Comparison of ENCODE assay signal across 10 cellular contexts in the genomic region with DNA sequence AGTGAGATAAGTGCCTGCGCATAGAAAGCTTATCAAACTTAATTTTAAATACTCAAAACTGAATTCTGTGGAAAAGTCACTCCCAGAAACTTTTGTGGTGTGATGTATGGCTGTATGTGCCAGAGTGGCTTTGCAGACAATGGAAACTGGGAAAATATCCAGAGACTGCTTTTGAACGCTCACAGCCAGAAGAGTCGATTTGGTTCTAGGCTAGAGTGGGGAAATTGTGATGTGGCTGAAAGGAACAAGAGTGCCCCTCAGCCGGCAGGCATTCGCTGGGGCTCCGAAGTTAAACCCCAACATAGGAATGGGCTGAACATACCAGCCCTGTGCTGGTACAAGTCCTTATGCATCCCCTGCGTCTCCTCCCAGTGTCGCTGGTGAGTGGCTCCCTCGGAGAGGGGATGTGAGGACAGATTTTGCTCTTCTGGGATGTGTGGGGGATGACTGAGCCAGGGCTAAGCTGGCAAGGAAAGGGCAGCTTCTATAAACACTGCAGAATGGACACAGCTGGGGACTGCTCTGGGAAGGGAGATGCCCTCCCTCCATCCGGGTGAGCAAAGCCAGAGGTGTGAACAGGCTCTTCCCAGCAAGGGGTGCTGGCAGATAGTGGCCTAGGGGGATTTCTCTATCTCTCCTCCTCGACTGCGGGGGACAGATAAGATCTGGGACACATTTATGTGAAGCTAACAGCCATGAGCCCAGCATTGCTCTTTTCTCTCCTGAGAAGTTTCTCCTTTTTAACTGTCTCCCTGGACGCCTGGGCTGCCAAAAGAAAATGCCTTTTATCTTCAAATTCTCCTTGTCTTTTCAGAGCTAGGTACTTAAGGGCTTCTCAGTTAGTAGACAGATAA. TPM values are rescaled to one million over a fixed set of nuclear protein-coding genes. Genes with fewer than 3 reads are reported as not detected.
DNase-seq lines count a peak whose midpoint lies in the region; ATAC-seq, FAIRE-seq and TF ChIP-seq lines count a peak whose summit lies in the region.
"Not testable (repeated sequence)": the region's sequence is repeated elsewhere in the genome, so short reads cannot be mapped to it uniquely, and the experiment has no call there.
"Had no signal": no experiment of that assay in that cellular context is flagged by ENCODE, and none has a peak within 500 bp of the region (broad histone marks: within the 10 kb centered on the region; RNA-seq: fewer than 3 reads in every experiment).

No MANE protein-coding gene starts in this region.

- not testable (repeated sequence) for H4K20me1 ChIP-seq in IMR-90 (ENCODE audit: insufficient read depth, low read length); SK-N-SH (ENCODE audit: insufficient read depth); K562 (replicated peaks; ENCODE audit: control insufficient read depth, insufficient read depth, low read length)

- H3K9me2 ChIP-seq in SK-N-SH, result not testable (repeated sequence)

- not testable (repeated sequence) for H3K9me1 ChIP-seq in IMR-90 (ENCODE audit: insufficient read depth, low read length); K562 (ENCODE audit: control insufficient read depth, insufficient read depth, low read length)

- not testable (repeated sequence) for H2AK5ac ChIP-seq in IMR-90 (ENCODE audit: low read depth, low read length)

- H3K9me3 Mint-ChIP-seq in osteocyte (ENCODE audit: unreplicated experiment), result not testable (repeated sequence)

- H3K18ac ChIP-seq in IMR-90 (ENCODE audit: low read depth, low read length), result not testable (repeated sequence)

- POLR2A ChIA-PET in IMR-90 (lab: Charles Lee; ENCODE audit: unreplicated experiment); SK-N-SH (lab: Yijun Ruan, JAX); K562 (lab: Yijun Ruan, JAX): not testable (repeated sequence)

- FAIRE-seq in K562 (lab: Jason Lieb, UNC), result not testable (repeated sequence)

- H4K91ac ChIP-seq in IMR-90 (ENCODE audit: insufficient read depth, low read depth, low read length), result not testable (repeated sequence)

- H4K8ac ChIP-seq in IMR-90 (ENCODE audit: low read depth in 2 of 2, low read length in 2 of 2), result not testable (repeated sequence)

- not testable (repeated sequence) for H2BK15ac ChIP-seq in IMR-90 (ENCODE audit: low read depth, low read length)

- not testable (repeated sequence) for BruUV-seq in IMR-90 (replicated peaks; lab: Mats Ljungman, UMichigan); K562 (replicated peaks; lab: Mats Ljungman, UMichigan)

- not testable (repeated sequence) for H3K4me2 ChIP-seq in IMR-90 (ENCODE audit: low read depth, low read length); SK-N-SH; K562 (ENCODE audit: insufficient read depth, low read length)

- H2AFZ ChIP-seq in IMR-90 (replicated peaks; ENCODE audit: low read length, poor library complexity); SK-N-SH (ENCODE audit: low read depth); K562 (ENCODE audit: low read depth, low read length): not testable (repeated sequence)

- intact Hi-C loops in IMR-90 (cut with micrococcal nuclease); K562 (cut with micrococcal nuclease); cardiac septum (cut with DNase I); right cardiac atrium (cut with DNase I); upper lobe of right lung (cut with DNase I): not testable (repeated sequence)

- H3F3A ChIP-seq in SK-N-SH (replicated peaks; ENCODE audit: insufficient read depth), result not testable (repeated sequence)

- H3K79me2 ChIP-seq in SK-N-SH (ENCODE audit: insufficient read depth); K562 (ENCODE audit: control insufficient read depth, insufficient read depth, low read length): not testable (repeated sequence)

- not testable (repeated sequence) for H3K36me3 ChIP-seq in IMR-90 (ENCODE audit: control insufficient read depth, insufficient read depth, low read length); SK-N-SH (replicated peaks in 1 of 2; ENCODE audit: control insufficient read depth in 1 of 2, insufficient read depth in 2 of 2, low read length in 1 of 2); K562 (ENCODE audit: control insufficient read depth, insufficient read depth, low read length); upper lobe of right lung

- TF ChIP-seq RAD21 in IMR-90 (IDR thresholded peaks at IDR 0.05; ENCODE audit: low read length); SK-N-SH (IDR thresholded peaks at IDR 0.05; ENCODE audit: low read length); K562 (CRISPR knock-in tag; conservative IDR thresholded peaks at IDR 0.05 in 1 of 2, IDR thresholded peaks at IDR 0.05 in 1 of 2): not testable (repeated sequence)

- not testable (repeated sequence) for H3K4me3 Mint-ChIP-seq in osteocyte (ENCODE audit: unreplicated experiment)

- H3K56ac ChIP-seq in IMR-90 (ENCODE audit: extremely low read depth, insufficient read depth, low read length), result not testable (repeated sequence)

- ATAC-seq in IMR-90 (ENCODE audit: low read depth) (peak; percentile 24; the same call in 1 of the 2 replicates), K562 (peak; percentile 30), right cardiac atrium (peak; percentile 80 to 88), upper lobe of right lung (peak; percentile 9)

- WGBS in IMR-90 (ENCODE audit: extremely low coverage in 2 of 2, insufficient read length in 1 of 2), 2 experiments, result no CpG with 5 or more reads among the region's 13 CpGs
- 8% methylated on average over 11 of the region's 13 CpGs for WGBS in SK-N-SH (ENCODE audit: low lambda C conversion rate)
- 0% methylated on average over 7 of the region's 13 CpGs for WGBS in K562 (ENCODE audit: insufficient coverage, low coverage, missing lambda C conversion rate)
- WGBS in right cardiac atrium, result 9% methylated on average over 10 of the region's 13 CpGs

- not testable (repeated sequence) for H3K4me1 Mint-ChIP-seq in osteocyte (ENCODE audit: unreplicated experiment)

- not testable (repeated sequence) for H3K4me1 ChIP-seq in IMR-90 (ENCODE audit: control insufficient read depth, insufficient read depth, low read length); SK-N-SH (ENCODE audit: control insufficient read depth in 1 of 2, insufficient read depth in 2 of 2, low read depth in 1 of 2, low read length in 1 of 2); K562 (replicated peaks in 1 of 2; ENCODE audit: control insufficient read depth in 2 of 2, insufficient read depth in 2 of 2, low read length in 2 of 2); right cardiac atrium (ENCODE audit: control insufficient read depth, insufficient read depth, low read length); upper lobe of right lung

- H2AK9ac ChIP-seq in IMR-90 (replicated peaks; ENCODE audit: low read depth, low read length, poor library complexity), result not testable (repeated sequence)

- TF ChIP-seq POLR2A in IMR-90 (IDR thresholded peaks at IDR 0.05; ENCODE audit: low read depth, low read length); K562 (conservative IDR thresholded peaks at IDR 0.05): not testable (repeated sequence)

- H3K27ac ChIP-seq in IMR-90 (ENCODE audit: insufficient read depth, low read length); K562 (ENCODE audit: extremely low read depth, low read depth, low read length); right cardiac atrium (ENCODE audit: low read length); upper lobe of right lung: not testable (repeated sequence)
- peak overlapping the region in 1 of 2 experiments; percentile 67; a peak in 1 of 4 replicates for H3K27ac ChIP-seq in SK-N-SH (ENCODE audit: low read depth in 2 of 2, low read length in 1 of 2)

- not testable (repeated sequence) for H4K5ac ChIP-seq in IMR-90 (ENCODE audit: low read depth, low read length)

- H3K36me3 Mint-ChIP-seq in osteocyte (ENCODE audit: unreplicated experiment), result not testable (repeated sequence)

- H3K4me3 ChIP-seq in IMR-90 (ENCODE audit: insufficient read depth, low read depth, low read length); SK-N-SH (ENCODE audit: low read depth in 2 of 2, low read length in 1 of 2); K562; right cardiac atrium (ENCODE audit: low read length); upper lobe of right lung: not testable (repeated sequence)

- H2BK20ac ChIP-seq in IMR-90 (ENCODE audit: low read depth, low read length), result not testable (repeated sequence)

- not testable (repeated sequence) for H3K9me3 ChIP-seq in IMR-90 (ENCODE audit: control insufficient read depth, insufficient read depth, low read length); SK-N-SH; K562 (replicated peaks; ENCODE audit: control insufficient read depth, insufficient read depth, low read depth, low read length); right cardiac atrium (ENCODE audit: control insufficient read depth, low read length); upper lobe of right lung

- H3K14ac ChIP-seq in IMR-90 (replicated peaks; ENCODE audit: low read depth, low read length), result not testable (repeated sequence)

- H2BK120ac ChIP-seq in IMR-90 (ENCODE audit: low read depth, low read length), result not testable (repeated sequence)

- in situ Hi-C loops in IMR-90 (cut with MboI; ENCODE audit: low sequenced_read_pairs), result not testable (repeated sequence)
- in situ Hi-C loops in K562 (cut with MboI), result loop anchor here (25.0 kb wide), 1 partner anchor 203 kb away; no protein-coding TSS in a partner anchor

- not testable (repeated sequence) for H3K79me1 ChIP-seq in IMR-90 (ENCODE audit: low read depth in 1 of 2, low read length in 2 of 2)

- H2BK5ac ChIP-seq in IMR-90 (ENCODE audit: low read depth, low read length, poor library complexity, severe bottlenecking), result not testable (repeated sequence)

- dilution Hi-C loops in IMR-90 (cut with HindIII; ENCODE audit: low sequenced_read_pairs, unreplicated experiment), result not testable (repeated sequence)

- H3K23ac ChIP-seq in IMR-90 (ENCODE audit: low read depth, low read length), result not testable (repeated sequence)

- TF ChIP-seq CTCF in IMR-90 (conservative IDR thresholded peaks at IDR 0.05; ENCODE audit: low read depth, low read length); SK-N-SH (IDR thresholded peaks at IDR 0.05); K562 (IDR thresholded peaks at IDR 0.05 in 2 of 3, conservative IDR thresholded peaks at IDR 0.05 in 1 of 3; ENCODE audit: insufficient read depth in 2 of 3, low read depth in 1 of 3, low read length in 3 of 3); osteocyte (IDR thresholded peaks at IDR 0.05); upper lobe of right lung (IDR thresholded peaks at IDR 0.05): not testable (repeated sequence)

- H3K27me3 Mint-ChIP-seq in osteocyte (ENCODE audit: unreplicated experiment), result not testable (repeated sequence)

- not testable (repeated sequence) for H3K4ac ChIP-seq in IMR-90 (ENCODE audit: low read depth, low read length)

- not testable (repeated sequence) for H3K27ac Mint-ChIP-seq in osteocyte (ENCODE audit: unreplicated experiment)

- peak in 1 of 2 experiments; percentile 38; a peak in 1 of 4 replicates for TF ChIP-seq EP300 in SK-N-SH (IDR thresholded peaks at IDR 0.05; ENCODE audit: borderline replicate concordance in 1 of 2, low read depth in 1 of 2, low read length in 1 of 2)
- not testable (repeated sequence) for TF ChIP-seq EP300 in K562 (IDR thresholded peaks at IDR 0.05; ENCODE audit: low read length)

- not testable (repeated sequence) for H3K9ac ChIP-seq in IMR-90 (ENCODE audit: low read depth, low read length); SK-N-SH; K562 (ENCODE audit: insufficient read depth in 1 of 2, low read depth in 2 of 2, low read length in 2 of 2)

- DNase-seq in IMR-90; SK-N-SH; K562 (ENCODE audit: extremely low read depth in 1 of 4, low spot score in 3 of 4): not testable (repeated sequence)
- DNase-seq in cardiac septum (ENCODE audit: low spot score), result peak; percentile 53
- peak in 1 of 3 donors; percentile 18 for DNase-seq in right cardiac atrium
- peak; percentile 30 for DNase-seq in osteocyte (ENCODE audit: extremely low spot score, unreplicated experiment)
- peak; percentile 40 for DNase-seq in upper lobe of right lung

- CTCF ChIA-PET in IMR-90 (lab: Yijun Ruan, JAX); SK-N-SH (lab: Yijun Ruan, JAX); K562 (lab: Yijun Ruan, JAX; ENCODE audit: low intra/inter-chr PET ratio): not testable (repeated sequence)

- H3K27me3 ChIP-seq in IMR-90 (ENCODE audit: control insufficient read depth, insufficient read depth, low read length); SK-N-SH (ENCODE audit: insufficient read depth); K562 (ENCODE audit: control insufficient read depth in 2 of 2, insufficient read depth in 2 of 2, low read length in 2 of 2); right cardiac atrium (ENCODE audit: control insufficient read depth, insufficient read depth); upper lobe of right lung: not testable (repeated sequence)

RNA-seq across cellular contexts. Expression of gene CFC1, which starts 8.6 kb away (rescaled TPM):
- total RNA-seq in IMR-90 (2012; rRNA removed) (not detected in 2 replicates), K562 (2014; rRNA removed) (not detected in 2 replicates), K562 (2014; rRNA removed; fragmentation: Illumina TruSeq; extraction: Trizol) (not detected in 2 replicates), K562 (2015; rRNA removed; fragmentation: Illumina TruSeq; extraction: Trizol) (not detected in 2 replicates), K562 (2021) (not detected in 2 replicates), cardiac septum (not detected), right cardiac atrium (1 to 10 TPM in 2 of 4 donors, under 1 TPM in 2; 0.44 to 2.8 (median 0.87) TPM), osteocyte (not detected in 2 replicates), upper lobe of right lung (0.38 TPM)
- polyA plus RNA-seq in IMR-90 (2012; rRNA removed) (not detected in 2 replicates), SK-N-SH (2012; rRNA removed) (not detected in 2 replicates), K562 (2011; rRNA removed) (not detected in 2 replicates), K562 (2014; fragmentation: Illumina TruSeq; extraction: Trizol) (not detected in 2 replicates), K562 (2014; fragmentation: Nextera tagmentation; extraction: Ambion mirVana) (not detected), K562 (2014; rRNA removed) (not detected in 2 replicates), right cardiac atrium (0.25 TPM)
- not detected in 2 replicates for polyA plus RNA-seq in IMR-90 (2012; cell fraction: cytosol; rRNA removed)
- not detected in 2 replicates for polyA plus RNA-seq in IMR-90 (2012; cell fraction: nucleus; rRNA removed; ENCODE audit: low replicate concordance)
- polyA plus RNA-seq in SK-N-SH (2012; cell fraction: cytosol; rRNA removed), result not detected in 2 replicates
- not detected in 2 replicates for polyA plus RNA-seq in SK-N-SH (2012; cell fraction: nucleus; rRNA removed)
- total RNA-seq in K562 (2011; cell fraction: chromatin; rRNA removed; ENCODE audit: low replicate concordance), result not detected in 2 replicates
- not detected in 2 replicates for total RNA-seq in K562 (2011; cell fraction: nucleolus; rRNA removed)
- not detected in 2 replicates for total RNA-seq in K562 (2011; cell fraction: nucleoplasm; rRNA removed)
- polyA plus RNA-seq in K562 (2011; cell fraction: cytosol; rRNA removed), result not detected in 2 replicates
- not detected in 2 replicates for polyA plus RNA-seq in K562 (2011; cell fraction: nucleus; rRNA removed)
- not detected in 2 replicates for polyA plus RNA-seq in K562 (2012)
- polyA minus RNA-seq in K562 (2011; rRNA and poly(A)+ RNA removed), result not detected in 2 replicates
- not detected in 2 replicates for polyA minus RNA-seq in K562 (2011; cell fraction: cytosol; rRNA and poly(A)+ RNA removed)
- polyA minus RNA-seq in K562 (2011; cell fraction: nucleus; rRNA and poly(A)+ RNA removed), result not detected in 2 replicates
- total RNA-seq: A172; CD4-positive, CD25-positive, alpha-beta regulatory T cell had no signal
- polyA plus RNA-seq: AG04450; CD4-positive, CD25-positive, alpha-beta regulatory T cell had no signal

RNA-seq across cellular contexts. Expression of gene POTEJ, which starts 20.5 kb away (rescaled TPM):
- total RNA-seq in IMR-90 (2012; rRNA removed) (not detected in 2 replicates), K562 (2014; rRNA removed) (not detected in 2 replicates), K562 (2014; rRNA removed; fragmentation: Illumina TruSeq; extraction: Trizol) (not detected in 2 replicates), K562 (2015; rRNA removed; fragmentation: Illumina TruSeq; extraction: Trizol) (not detected in 2 replicates), K562 (2021) (not detected in 2 replicates), cardiac septum (not detected), right cardiac atrium (1 to 10 TPM in 3 of 4 donors, under 1 TPM in 1; 0.25 to 2.4 (median 1.9) TPM), osteocyte (not detected in 2 replicates), upper lobe of right lung (not detected)
- polyA plus RNA-seq in IMR-90 (2012; rRNA removed) (not detected in 2 replicates), SK-N-SH (2012; rRNA removed) (not detected in 2 replicates), K562 (2011; rRNA removed) (not detected in 2 replicates), K562 (2014; fragmentation: Illumina TruSeq; extraction: Trizol) (not detected in 2 replicates), K562 (2014; fragmentation: Nextera tagmentation; extraction: Ambion mirVana) (not detected), K562 (2014; rRNA removed) (not detected in 2 replicates), right cardiac atrium (0.02 TPM)
- polyA plus RNA-seq in IMR-90 (2012; cell fraction: cytosol; rRNA removed), result not detected in 2 replicates
- polyA plus RNA-seq in IMR-90 (2012; cell fraction: nucleus; rRNA removed; ENCODE audit: low replicate concordance), result not detected in 2 replicates
- polyA plus RNA-seq in SK-N-SH (2012; cell fraction: cytosol; rRNA removed), result not detected in 2 replicates
- polyA plus RNA-seq in SK-N-SH (2012; cell fraction: nucleus; rRNA removed), result not detected in 2 replicates
- 0.30 TPM in 1 of 2 replicates, not detected in the other for total RNA-seq in K562 (2011; cell fraction: chromatin; rRNA removed; ENCODE audit: low replicate concordance)
- total RNA-seq in K562 (2011; cell fraction: nucleolus; rRNA removed), result not detected in 2 replicates
- total RNA-seq in K562 (2011; cell fraction: nucleoplasm; rRNA removed), result not detected in 2 replicates
- not detected in 2 replicates for polyA plus RNA-seq in K562 (2011; cell fraction: cytosol; rRNA removed)
- polyA plus RNA-seq in K562 (2011; cell fraction: nucleus; rRNA removed), result not detected in 2 replicates
- polyA plus RNA-seq in K562 (2012), result not detected in 2 replicates
- polyA minus RNA-seq in K562 (2011; rRNA and poly(A)+ RNA removed), result not detected in 2 replicates
- polyA minus RNA-seq in K562 (2011; cell fraction: cytosol; rRNA and poly(A)+ RNA removed), result not detected in 2 replicates
- not detected in 2 replicates for polyA minus RNA-seq in K562 (2011; cell fraction: nucleus; rRNA and poly(A)+ RNA removed)
- total RNA-seq: A172; CD4-positive, CD25-positive, alpha-beta regulatory T cell had no signal
- polyA plus RNA-seq: AG04450; CD4-positive, CD25-positive, alpha-beta regulatory T cell had no signal

Comparison
In these comparisons a context has a peak if more than half of its experiments do, and no peak if none do; other contexts are left out.
1. ATAC-seq: peak in every context shown above with its lines; median percentile 84 in right cardiac atrium; 30 in K562; 24 in IMR-90; 9 in upper lobe of right lung.